13 cellular contexts compared by ENCODE assay signal in the genomic region with DNA sequence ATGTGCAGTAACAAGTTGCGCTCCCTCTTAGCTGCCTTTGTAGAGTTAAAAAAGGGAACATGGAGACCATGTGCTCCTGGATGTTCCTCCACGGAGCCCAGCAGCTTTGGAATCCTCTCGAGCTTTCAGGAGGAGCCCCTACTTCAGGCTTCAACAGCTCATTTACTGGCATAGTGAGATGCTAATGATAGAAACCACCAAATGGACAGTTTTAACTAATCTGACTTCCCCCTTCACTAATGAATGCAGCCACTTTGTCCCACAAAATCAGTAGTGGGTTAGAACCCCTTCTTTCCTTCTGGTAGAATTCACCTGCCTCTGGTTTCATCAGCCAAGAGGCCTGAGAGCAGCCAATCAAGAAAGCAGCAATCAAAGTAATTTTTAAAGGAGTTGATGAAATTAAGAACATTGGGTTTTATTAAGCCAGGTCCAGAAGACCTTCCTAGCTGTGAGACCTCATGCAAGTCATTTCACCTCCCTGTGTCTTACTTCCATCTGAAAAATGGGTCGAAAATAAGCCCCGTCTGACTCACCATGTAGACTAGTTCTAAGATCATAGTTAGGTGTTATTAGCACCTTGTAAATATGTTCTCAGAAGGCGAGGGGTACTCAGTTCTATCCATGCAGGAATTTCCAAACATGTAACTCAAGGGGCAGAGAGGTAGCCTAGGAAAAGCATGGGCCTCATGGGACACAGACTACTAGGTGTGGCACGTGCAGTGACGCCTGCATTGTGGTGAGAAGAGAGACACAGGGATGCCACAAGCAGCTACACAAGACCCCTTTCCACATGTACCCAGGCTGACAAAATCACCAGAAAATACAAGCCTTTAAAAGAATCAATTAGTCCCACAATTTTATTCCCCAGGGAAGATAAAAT.
DNase-seq lines count a peak whose midpoint lies in the region; ATAC-seq, FAIRE-seq and TF ChIP-seq lines count a peak whose summit lies in the region.
"Had no signal": no experiment of that assay in that cellular context is flagged by ENCODE, and none has a peak within 500 bp of the region (broad histone marks: within the 10 kb centered on the region; RNA-seq: fewer than 3 reads in every experiment).

No MANE protein-coding gene starts in this region.

- no peak for DNase-seq in CD8-positive, alpha-beta T cell
- peak; percentile 39 for DNase-seq in activated CD4-positive, alpha-beta memory T cell treated with anti-CD3 and anti-CD28 coated beads for 36 hours
- DNase-seq in HepG2 (ENCODE audit: low spot score) = no peak
- DNase-seq in foreskin keratinocyte = no peak
- no peak for DNase-seq in NCI-H146 treated with DMSO at 0.1 percent for 48 hours (lab: John Stamatoyannopoulos, UW; ENCODE audit: unreplicated experiment)
- DNase-seq in HFFc6 = no peak
- DNase-seq in superior temporal gyrus (ENCODE audit: extremely low spot score) = no peak
- DNase-seq: colonic mucosa, heart left ventricle, left colon had no signal

- BruUV-seq in HepG2 (replicated peaks; lab: Mats Ljungman, UMichigan) = no TSS peak

- peak overlapping the region; percentile 68 for H3K4me3 Mint-ChIP-seq in CD8-positive, alpha-beta T cell
- H3K4me3 Mint-ChIP-seq in activated CD4-positive, alpha-beta memory T cell treated with anti-CD3 and anti-CD28 coated beads for 36 hours = peak overlapping the region; percentile 62
- H3K4me3 Mint-ChIP-seq in HFFc6 = no peak overlapping the region

- no peak overlapping the region for H2AFZ ChIP-seq in HepG2 (ENCODE audit: low read length)

- POLR2A ChIA-PET in CD8-positive, alpha-beta T cell (lab: Charles Lee) = interaction anchor here (0.6 to 1.7 kb wide), 5 partner anchors 13 to 229 kb away, joined by 3 to 6 read pairs (median 3); partner anchors contain the start of gene BCL6
- POLR2A ChIA-PET in activated CD4-positive, alpha-beta memory T cell treated with anti-CD3 and anti-CD28 coated beads for 36 hours (lab: Charles Lee) = interaction anchor here (0.8 to 3.3 kb wide), 9 partner anchors 12 to 325 kb away, joined by 3 to 47 read pairs (median 7); partner anchors contain the start of genes BCL6 and LPP
- POLR2A ChIA-PET in HepG2 (lab: Yijun Ruan, JAX) = interaction anchor here (1.3 kb wide), 1 partner anchor 224 kb away, joined by 4 read pairs; no protein-coding TSS in a partner anchor

- no peaks in the 10 kb centered on the region for H3K79me2 ChIP-seq in HepG2 (ENCODE audit: insufficient read depth, low read length)

- H3K9me3 ChIP-seq in CD8-positive, alpha-beta T cell (ENCODE audit: low read length) = no peaks in the 10 kb centered on the region
- H3K9me3 ChIP-seq in HepG2 (ENCODE audit: low read length) = peaks cover 6% of the 10 kb centered on the region; the same call in 1 of the 2 replicates
- H3K9me3 ChIP-seq: colonic mucosa had no signal

- peaks cover 27% of the 10 kb centered on the region for H3K4me1 ChIP-seq in CD8-positive, alpha-beta T cell (ENCODE audit: insufficient read depth, low read length)
- H3K4me1 ChIP-seq in HepG2 (ENCODE audit: insufficient read depth, low read length) (peaks cover 40% of the 10 kb centered on the region), foreskin keratinocyte (no peaks in the 10 kb centered on the region)
- H3K4me1 ChIP-seq: colonic mucosa had no signal

- in situ Hi-C loops in HepG2 (cut with HindIII; ENCODE audit: extremely low pct_ligation_motif_present, low pct_unique_long_range_greater_than_20kb) = no loop called here

- TF ChIP-seq EP300 in HepG2 (IDR thresholded peaks at IDR 0.05; ENCODE audit: low read depth in 2 of 2, low read length in 2 of 2) = no peak
- no peak for TF ChIP-seq EP300 in HepG2 (CRISPR knock-in tag; IDR thresholded peaks at IDR 0.05; ENCODE audit: borderline replicate concordance)

- CTCF ChIA-PET in CD8-positive, alpha-beta T cell (lab: Charles Lee) = interaction anchor here (0.8 to 2.5 kb wide), 11 partner anchors 15 to 775 kb away, joined by 3 to 14 read pairs (median 3); partner anchors contain the start of gene BCL6
- CTCF ChIA-PET in activated CD4-positive, alpha-beta memory T cell treated with anti-CD3 and anti-CD28 coated beads for 36 hours (lab: Charles Lee) = interaction anchor here (0.6 to 4.6 kb wide), 13 partner anchors 9 to 981 kb away, joined by 3 to 34 read pairs (median 5); partner anchors contain the start of gene BCL6
- CTCF ChIA-PET in HepG2 (lab: Yijun Ruan, JAX; ENCODE audit: low intra/inter-chr PET ratio, low total read pairs) = no interaction called here

- 97% methylated on average over 8 of the region's 8 CpGs for WGBS in HepG2 (ENCODE audit: low lambda C conversion rate)

- FAIRE-seq in HepG2 (lab: Jason Lieb, UNC) = no peak
- FAIRE-seq: G401.6, H1 had no signal

- H3K27me3 ChIP-seq in CD8-positive, alpha-beta T cell (ENCODE audit: insufficient read depth, low read length) = no peaks in the 10 kb centered on the region
- H3K27me3 ChIP-seq in HepG2 (ENCODE audit: control insufficient read depth in 1 of 2, insufficient read depth in 2 of 2, low read length in 2 of 2) = no peaks in the 10 kb centered on the region
- H3K27me3 ChIP-seq in foreskin keratinocyte = peaks cover 3% of the 10 kb centered on the region
- H3K27me3 ChIP-seq: colonic mucosa, heart left ventricle had no signal

- intact Hi-C loops in CD8-positive, alpha-beta T cell (cut with DNase I, micrococcal nuclease) = loop anchor here in 1 of 2 experiments (10.0 kb wide), 1 partner anchor 1171 kb away; no protein-coding TSS in a partner anchor
- intact Hi-C loops in activated CD4-positive, alpha-beta memory T cell treated with anti-CD3 and anti-CD28 coated beads for 36 hours (cut with micrococcal nuclease) = loop anchor here (1.0 to 10.0 kb wide), 5 partner anchors 11 to 1161 kb away; no protein-coding TSS in a partner anchor
- intact Hi-C loops in HepG2 (cut with micrococcal nuclease; ENCODE audit: unreplicated experiment) = no loop called here

- peaks cover 3% of the 10 kb centered on the region for H3K9me3 Mint-ChIP-seq in CD8-positive, alpha-beta T cell
- H3K9me3 Mint-ChIP-seq in activated CD4-positive, alpha-beta memory T cell treated with anti-CD3 and anti-CD28 coated beads for 36 hours = peaks cover 4% of the 10 kb centered on the region
- peaks cover 4% of the 10 kb centered on the region for H3K9me3 Mint-ChIP-seq in HFFc6

- no peaks in the 10 kb centered on the region for H3K36me3 ChIP-seq in CD8-positive, alpha-beta T cell (ENCODE audit: insufficient read depth, low read length)
- H3K36me3 ChIP-seq in HepG2 (replicated peaks in 1 of 2; ENCODE audit: control insufficient read depth in 1 of 2, insufficient read depth in 2 of 2, low read length in 2 of 2) = no peaks in the 10 kb centered on the region
- H3K36me3 ChIP-seq: colonic mucosa, heart left ventricle had no signal

- no peak overlapping the region for H3K4me3 ChIP-seq in CD8-positive, alpha-beta T cell (ENCODE audit: low read depth, low read length)
- no peak overlapping the region for H3K4me3 ChIP-seq in HepG2 (replicated peaks in 1 of 3; ENCODE audit: insufficient read depth in 1 of 3, low read depth in 2 of 3, low read length in 3 of 3)
- H3K4me3 ChIP-seq: colonic mucosa, heart left ventricle had no signal

- no peak overlapping the region for H3K27ac ChIP-seq in CD8-positive, alpha-beta T cell (ENCODE audit: low read depth, low read length)
- no peak overlapping the region for H3K27ac ChIP-seq in HepG2 (ENCODE audit: extremely low read length, insufficient read depth, low read length)
- H3K27ac ChIP-seq in foreskin keratinocyte = no peak overlapping the region
- H3K27ac ChIP-seq: colonic mucosa, heart left ventricle had no signal

- no peak for TF ChIP-seq RAD21 in HepG2 (CRISPR knock-in tag; IDR thresholded peaks at IDR 0.05)

- H3K4me2 ChIP-seq in HepG2 (ENCODE audit: low read depth, low read length) = no peak overlapping the region

- no peak overlapping the region for H3K9ac ChIP-seq in HepG2 (ENCODE audit: insufficient read depth, low read depth, low read length)

- H3K27me3 Mint-ChIP-seq in CD8-positive, alpha-beta T cell (ENCODE audit: low read depth) = no peaks in the 10 kb centered on the region
- H3K27me3 Mint-ChIP-seq in activated CD4-positive, alpha-beta memory T cell treated with anti-CD3 and anti-CD28 coated beads for 36 hours = no peaks in the 10 kb centered on the region
- no peaks in the 10 kb centered on the region for H3K27me3 Mint-ChIP-seq in HFFc6 (ENCODE audit: insufficient read depth)

- H4K20me1 ChIP-seq in HepG2 (ENCODE audit: insufficient read depth, low read length) = no peaks in the 10 kb centered on the region

- peak overlapping the region; percentile 79 for H3K27ac Mint-ChIP-seq in CD8-positive, alpha-beta T cell
- peak overlapping the region; percentile 92 for H3K27ac Mint-ChIP-seq in activated CD4-positive, alpha-beta memory T cell treated with anti-CD3 and anti-CD28 coated beads for 36 hours
- H3K27ac Mint-ChIP-seq in HFFc6 = no peak overlapping the region

- no peaks in the 10 kb centered on the region for H3K36me3 Mint-ChIP-seq in CD8-positive, alpha-beta T cell
- H3K36me3 Mint-ChIP-seq in activated CD4-positive, alpha-beta memory T cell treated with anti-CD3 and anti-CD28 coated beads for 36 hours = peaks cover 3% of the 10 kb centered on the region
- H3K36me3 Mint-ChIP-seq in HFFc6 (ENCODE audit: low read depth) = peaks cover 4% of the 10 kb centered on the region; the same call in 1 of the 2 replicates

- ATAC-seq in CD8-positive, alpha-beta T cell = peak; percentile 47
- peak; percentile 38 for ATAC-seq in HG02852 (IDR thresholded peaks at IDR 0.05; ENCODE audit: unreplicated experiment)
- ATAC-seq in HepG2 = no peak
- ATAC-seq in foreskin keratinocyte = no peak
- ATAC-seq: heart left ventricle, left colon had no signal

- peaks cover 44% of the 10 kb centered on the region for H3K4me1 Mint-ChIP-seq in CD8-positive, alpha-beta T cell (ENCODE audit: low read depth)
- H3K4me1 Mint-ChIP-seq in activated CD4-positive, alpha-beta memory T cell treated with anti-CD3 and anti-CD28 coated beads for 36 hours (ENCODE audit: low read depth) = peaks cover 56% of the 10 kb centered on the region
- H3K4me1 Mint-ChIP-seq in HFFc6 (ENCODE audit: low read depth) = peaks cover 31% of the 10 kb centered on the region

- no peak for TF ChIP-seq POLR2A in HepG2 (IDR thresholded peaks at IDR 0.05; ENCODE audit: insufficient read depth in 1 of 2, low read depth in 2 of 2, low read length in 2 of 2)

- no peak for TF ChIP-seq CTCF in CD8-positive, alpha-beta T cell (IDR thresholded peaks at IDR 0.05)
- TF ChIP-seq CTCF in HepG2 (CRISPR knock-in tag; IDR thresholded peaks at IDR 0.05) (no peak), foreskin keratinocyte (conservative IDR thresholded peaks at IDR 0.05) (no peak), HFFc6 (IDR thresholded peaks at IDR 0.05) (no peak)

TF ChIP-seq in HepG2, 621 proteins besides CTCF, POLR2A, EP300 and RAD21 (continues in another document):
- TF ChIP-seq SRSF9 (IDR thresholded peaks at IDR 0.05; ENCODE audit: borderline replicate concordance, insufficient read depth, low read depth, low read length, poor library complexity, severe bottlenecking) (no peak), ZNF629 (CRISPR knock-in tag; conservative IDR thresholded peaks at IDR 0.05) (0 out of 2 replicates have a peak, but pooled peaks have one; percentile 34), ATF7-NPFF (CRISPR knock-in tag; IDR thresholded peaks at IDR 0.05; ENCODE audit: low read depth) (no peak), U2AF2 (IDR thresholded peaks at IDR 0.05; ENCODE audit: low read depth, low read length) (no peak), SAP130 (CRISPR knock-in tag; IDR thresholded peaks at IDR 0.05; ENCODE audit: low read depth) (no peak), TOPORS (CRISPR knock-in tag; IDR thresholded peaks at IDR 0.05) (no peak), NFRKB (IDR thresholded peaks at IDR 0.05) (no peak)

Comparison
In these comparisons a context has a peak if more than half of its experiments do, and no peak if none do; other contexts are left out.
1. ATAC-seq: peak in CD8-positive, alpha-beta T cell (single experiment) and HG02852 (single experiment); none in HepG2 (single experiment) and foreskin keratinocyte (single experiment).